In the genomic region with DNA sequence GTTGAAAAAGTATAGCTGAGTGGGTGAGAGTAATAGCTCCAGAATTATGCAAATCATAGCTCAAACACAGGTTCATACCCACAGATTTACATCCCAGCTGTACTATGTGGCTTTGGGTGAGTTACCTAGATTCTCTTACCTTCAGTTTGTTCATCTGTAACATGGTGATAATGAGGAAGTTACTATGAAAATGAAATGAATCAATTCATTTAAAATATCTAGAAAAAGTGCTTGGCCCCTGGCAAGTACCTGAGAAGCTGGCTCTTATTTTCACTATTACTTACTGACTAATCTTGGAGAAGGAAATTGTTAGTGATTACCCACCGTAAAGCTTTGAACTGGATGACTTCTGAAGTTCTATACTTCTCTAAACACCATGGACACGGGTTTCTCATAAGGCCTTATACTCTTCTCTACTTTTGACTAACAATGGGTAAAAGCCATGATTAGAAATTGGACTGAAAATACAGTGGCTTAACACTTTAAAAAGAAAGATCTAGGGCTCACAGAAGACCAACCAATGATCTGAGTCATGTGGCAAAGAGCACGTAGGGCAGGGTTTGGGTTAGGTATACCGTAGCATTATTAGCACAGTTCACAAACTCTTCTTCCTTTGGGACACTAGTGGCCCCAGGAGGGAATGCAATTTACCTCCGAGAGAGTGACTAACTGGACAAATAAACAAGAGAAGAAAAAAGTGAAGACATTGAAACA, we compare ENCODE assay signal across 17 cellular contexts.
A peak's percentile ranks its signal among the peaks of the same experiment; 100 is the strongest.
DNase-seq lines count a peak whose midpoint lies in the region; ATAC-seq lines count a peak whose summit lies in the region.
"Had no signal": no experiment of that assay in that cellular context is flagged by ENCODE, and none has a peak within 500 bp of the region (broad histone marks: within the 10 kb centered on the region; RNA-seq: fewer than 3 reads in every experiment).

No MANE protein-coding gene starts in this region.

- H3K23ac ChIP-seq in mesenchymal stem cell (ENCODE audit: low read length in 2 of 2): no peak overlapping the region

- no peak overlapping the region for H3K4me3 Mint-ChIP-seq in activated T-helper 17 cell treated with anti-CD3 and anti-CD28 coated beads, Interleukin-2, amount 50 U/mL, for 72 hours
- H3K4me3 Mint-ChIP-seq: activated CD4-positive, alpha-beta memory T cell treated with anti-CD3 and anti-CD28 coated beads for 36 hours; activated naive CD8-positive, alpha-beta T cell treated with anti-CD3 and anti-CD28 coated beads, Interleukin-2, amount 50 U/mL, for 24 hours; CD4-positive, alpha-beta T cell; naive B cell had no signal

- H3K36me3 Mint-ChIP-seq in activated T-helper 17 cell treated with anti-CD3 and anti-CD28 coated beads, Interleukin-2, amount 50 U/mL, for 72 hours (ENCODE audit: low read depth): no peaks in the 10 kb centered on the region
- H3K36me3 Mint-ChIP-seq: activated CD4-positive, alpha-beta memory T cell treated with anti-CD3 and anti-CD28 coated beads for 36 hours; naive B cell had no signal

- H4K8ac ChIP-seq in mesenchymal stem cell (ENCODE audit: low read length): no peak overlapping the region

- H2BK5ac ChIP-seq in mesenchymal stem cell (ENCODE audit: low read depth, low read length, poor library complexity, severe bottlenecking): no peak overlapping the region

- H3K9me3 ChIP-seq in mesenchymal stem cell (ENCODE audit: control insufficient read depth, low read length): peaks cover 7% of the 10 kb centered on the region
- H3K9me3 ChIP-seq: SK-N-SH had no signal

- H3K9me3 Mint-ChIP-seq in activated T-helper 17 cell treated with anti-CD3 and anti-CD28 coated beads, Interleukin-2, amount 50 U/mL, for 72 hours: peaks cover 4% of the 10 kb centered on the region

- no peak overlapping the region for H3K14ac ChIP-seq in mesenchymal stem cell (ENCODE audit: low read length in 2 of 2)

- H2BK12ac ChIP-seq in mesenchymal stem cell (ENCODE audit: low read length in 2 of 2): no peak overlapping the region

- H4K91ac ChIP-seq in mesenchymal stem cell (ENCODE audit: low read length): no peak overlapping the region

- no peak overlapping the region for H3K4me2 ChIP-seq in mesenchymal stem cell (ENCODE audit: low read length, poor library complexity, severe bottlenecking)
- H3K4me2 ChIP-seq: SK-N-SH had no signal

- no peaks in the 10 kb centered on the region for H3K36me3 ChIP-seq in mesenchymal stem cell (ENCODE audit: control insufficient read depth in 1 of 2, insufficient read depth in 2 of 2, low read depth in 1 of 2, low read length in 2 of 2)

- H3K27me3 ChIP-seq in mesenchymal stem cell (ENCODE audit: control insufficient read depth in 1 of 2, insufficient read depth in 1 of 2, low read length in 2 of 2): no peaks in the 10 kb centered on the region

- H2AFZ ChIP-seq in mesenchymal stem cell (ENCODE audit: low read depth, low read length): no peak overlapping the region

- peaks cover 12% of the 10 kb centered on the region for H3K4me1 Mint-ChIP-seq in activated T-helper 17 cell treated with anti-CD3 and anti-CD28 coated beads, Interleukin-2, amount 50 U/mL, for 72 hours

- H2BK15ac ChIP-seq in mesenchymal stem cell (ENCODE audit: low read depth, poor library complexity, severe bottlenecking): no peak overlapping the region

- peak; percentile 77 for ATAC-seq in GM18868 (IDR thresholded peaks at IDR 0.05; ENCODE audit: unreplicated experiment)
- ATAC-seq in GM21529 (IDR thresholded peaks at IDR 0.05; ENCODE audit: unreplicated experiment): peak; percentile 71
- peak; percentile 72 for ATAC-seq in HG03095 (IDR thresholded peaks at IDR 0.05; ENCODE audit: unreplicated experiment)
- peak; percentile 46 for ATAC-seq in activated T-helper 17 cell treated with anti-CD3 and anti-CD28 coated beads, Interleukin-2, amount 50 U/mL, for 72 hours (replicated peaks)
- ATAC-seq: activated naive CD8-positive, alpha-beta T cell treated with anti-CD3 and anti-CD28 coated beads, Interleukin-2, amount 50 U/mL, for 24 hours; K562 had no signal

- H3K4ac ChIP-seq in mesenchymal stem cell (ENCODE audit: low read depth in 1 of 2, low read length in 2 of 2): no peak overlapping the region

- no peak overlapping the region for H3K27ac ChIP-seq in mesenchymal stem cell (ENCODE audit: low read length, poor library complexity, severe bottlenecking)

- H3K4me1 ChIP-seq in mesenchymal stem cell (ENCODE audit: control insufficient read depth, insufficient read depth, low read depth, low read length): no peaks in the 10 kb centered on the region

- no peak overlapping the region for H3K9ac ChIP-seq in mesenchymal stem cell (ENCODE audit: low read length)

- peaks cover 4% of the 10 kb centered on the region for H3K27me3 Mint-ChIP-seq in activated T-helper 17 cell treated with anti-CD3 and anti-CD28 coated beads, Interleukin-2, amount 50 U/mL, for 72 hours
- H3K27me3 Mint-ChIP-seq: activated naive CD8-positive, alpha-beta T cell treated with anti-CD3 and anti-CD28 coated beads, Interleukin-2, amount 50 U/mL, for 24 hours had no signal

- no peaks in the 10 kb centered on the region for H3K79me1 ChIP-seq in mesenchymal stem cell (replicated peaks; ENCODE audit: low read length, poor library complexity, severe bottlenecking)

- H3K18ac ChIP-seq in mesenchymal stem cell (ENCODE audit: low read depth in 1 of 2, low read length in 2 of 2): no peak overlapping the region

- no peak overlapping the region for H3K27ac Mint-ChIP-seq in activated T-helper 17 cell treated with anti-CD3 and anti-CD28 coated beads, Interleukin-2, amount 50 U/mL, for 72 hours
- H3K27ac Mint-ChIP-seq: activated CD4-positive, alpha-beta memory T cell treated with anti-CD3 and anti-CD28 coated beads for 36 hours; activated naive CD8-positive, alpha-beta T cell treated with anti-CD3 and anti-CD28 coated beads, Interleukin-2, amount 50 U/mL, for 24 hours; CD4-positive, alpha-beta T cell; naive B cell had no signal

- H2BK120ac ChIP-seq in mesenchymal stem cell (ENCODE audit: low read depth, low read length): no peak overlapping the region

- DNase-seq in mesenchymal stem cell (no peak), NCI-H2227 (lab: John Stamatoyannopoulos, UW; ENCODE audit: unreplicated experiment) (no peak), ecto neural progenitor cell (ENCODE audit: low spot score) (no peak), hypothalamus (lab: John Stamatoyannopoulos, UW) (no peak)
- DNase-seq: activated CD4-positive, alpha-beta memory T cell treated with anti-CD3 and anti-CD28 coated beads for 36 hours; activated naive CD8-positive, alpha-beta T cell treated with anti-CD3 and anti-CD28 coated beads, Interleukin-2, amount 50 U/mL, for 24 hours; CD4-positive, alpha-beta T cell; naive B cell; NCI-H446 treated with DMSO at 0.1 percent for 48 hours; SK-N-SH; stimulated activated CD4-positive, alpha-beta T cell treated with anti-CD3 and anti-CD28 coated beads, Interleukin-12 subunit alpha, Interleukin-12 subunit beta, amount 100 ng/mL, for 4 hours; stimulated activated naive CD4-positive, alpha-beta T cell treated with Interleukin-2 at 50 U/mL for 16 hours had no signal

- WGBS in mesenchymal stem cell: 65% methylated on average over 3 of the region's 5 CpGs

- no peak overlapping the region for H2AK5ac ChIP-seq in mesenchymal stem cell (ENCODE audit: low read length, severe bottlenecking)

- no peak overlapping the region for H3K4me3 ChIP-seq in mesenchymal stem cell (ENCODE audit: insufficient read depth in 1 of 2, low read depth in 1 of 2, low read length in 2 of 2)
- H3K4me3 ChIP-seq: K562 had no signal
